In genomic region chr12:51951843-51952722, GRCh38 we compare ENCODE assay signal across 1 cellular context.
TF ChIP-seq lines count a peak whose summit lies in the region.

No MANE protein-coding gene starts in this region.

TF ChIP-seq in HEK293, 187 proteins besides CTCF, POLR2A, EP300 and RAD21 (continued from another document):
- TF ChIP-seq ATF2 (tag by site-specific recombination; IDR thresholded peaks at IDR 0.05; ENCODE audit: low read depth) (no peak), ZFP37 (tag by site-specific recombination; IDR thresholded peaks at IDR 0.05) (0 out of 2 replicates have a peak, but pooled peaks have one; percentile 17), GLIS1 (tag by site-specific recombination; IDR thresholded peaks at IDR 0.05) (peak; percentile 41), HOXA7 (CRISPR knock-in tag; IDR thresholded peaks at IDR 0.05; ENCODE audit: borderline replicate concordance) (no peak), ZNF596 (tag by site-specific recombination; IDR thresholded peaks at IDR 0.05) (no peak), ZBTB7A (tag by site-specific recombination; IDR thresholded peaks at IDR 0.05; ENCODE audit: low read depth) (peak; percentile 68; the same call in 1 of the 2 replicates), ZFHX2 (tag by site-specific recombination; conservative IDR thresholded peaks at IDR 0.05) (no peak), YY2 (tag by site-specific recombination; IDR thresholded peaks at IDR 0.05) (0 out of 2 replicates have a peak, but pooled peaks have one; percentile 23), ZNF223 (tag by site-specific recombination; IDR thresholded peaks at IDR 0.05) (no peak), ZNF175 (tag by site-specific recombination; IDR thresholded peaks at IDR 0.05) (no peak), SETDB1 (IDR thresholded peaks at IDR 0.05; ENCODE audit: insufficient read length, low read length) (no peak), SALL2 (tag by site-specific recombination; IDR thresholded peaks at IDR 0.05; ENCODE audit: borderline replicate concordance) (no peak), EGR2 (tag by site-specific recombination; IDR thresholded peaks at IDR 0.05; ENCODE audit: low read depth) (no peak), KLF16 (tag by site-specific recombination; IDR thresholded peaks at IDR 0.05) (no peak; the same call in 1 of the 2 replicates), YY1 (tag by site-specific recombination; IDR thresholded peaks at IDR 0.05) (peak; percentile 67), ZBTB26 (tag by site-specific recombination; optimal IDR thresholded peaks at IDR 0.05) (peak; percentile 49), ZNF692 (tag by site-specific recombination; IDR thresholded peaks at IDR 0.05) (no peak), GLIS2 (tag by site-specific recombination; IDR thresholded peaks at IDR 0.05) (peak; percentile 81), ZNF211 (tag by site-specific recombination; IDR thresholded peaks at IDR 0.05; ENCODE audit: low read depth) (no peak), PRDM10 (tag by site-specific recombination; IDR thresholded peaks at IDR 0.05) (peak; percentile 32; the same call in 1 of the 2 replicates), ZNF423 (tag by site-specific recombination; IDR thresholded peaks at IDR 0.05) (peak; percentile 40; the same call in 1 of the 2 replicates), SP2 (tag by site-specific recombination; IDR thresholded peaks at IDR 0.05) (0 out of 2 replicates have a peak, but pooled peaks have one; percentile 8), ZNF324 (tag by site-specific recombination; IDR thresholded peaks at IDR 0.05) (0 out of 2 replicates have a peak, but pooled peaks have one; percentile 36), ZNF302 (tag by site-specific recombination; IDR thresholded peaks at IDR 0.05; ENCODE audit: low read depth) (no peak), WT1 (tag by site-specific recombination; IDR thresholded peaks at IDR 0.05) (peak; percentile 78), PATZ1 (tag by site-specific recombination; IDR thresholded peaks at IDR 0.05) (peak; percentile 56), ZNF600 (tag by site-specific recombination; IDR thresholded peaks at IDR 0.05) (peak; percentile 16; the same call in 1 of the 2 replicates), ZNF214 (tag by site-specific recombination; IDR thresholded peaks at IDR 0.05; ENCODE audit: borderline replicate concordance) (no peak), ZBTB8A (tag by site-specific recombination; IDR thresholded peaks at IDR 0.05) (peak; percentile 62), ZNF112 (tag by site-specific recombination; IDR thresholded peaks at IDR 0.05) (no peak), ZNF341 (tag by site-specific recombination; IDR thresholded peaks at IDR 0.05; ENCODE audit: low read depth) (peak; percentile 55), ZSCAN16 (tag by site-specific recombination; IDR thresholded peaks at IDR 0.05) (no peak)
- TF ChIP-seq, protein P1, sequence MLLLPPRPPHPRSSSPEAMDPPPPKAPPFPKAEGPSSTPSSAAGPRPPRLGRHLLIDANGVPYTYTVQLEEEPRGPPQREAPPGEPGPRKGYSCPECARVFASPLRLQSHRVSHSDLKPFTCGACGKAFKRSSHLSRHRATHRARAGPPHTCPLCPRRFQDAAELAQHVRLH (tag by site-specific recombination; IDR thresholded peaks at IDR 0.05), result no peak
- TF ChIP-seq, protein P2, sequence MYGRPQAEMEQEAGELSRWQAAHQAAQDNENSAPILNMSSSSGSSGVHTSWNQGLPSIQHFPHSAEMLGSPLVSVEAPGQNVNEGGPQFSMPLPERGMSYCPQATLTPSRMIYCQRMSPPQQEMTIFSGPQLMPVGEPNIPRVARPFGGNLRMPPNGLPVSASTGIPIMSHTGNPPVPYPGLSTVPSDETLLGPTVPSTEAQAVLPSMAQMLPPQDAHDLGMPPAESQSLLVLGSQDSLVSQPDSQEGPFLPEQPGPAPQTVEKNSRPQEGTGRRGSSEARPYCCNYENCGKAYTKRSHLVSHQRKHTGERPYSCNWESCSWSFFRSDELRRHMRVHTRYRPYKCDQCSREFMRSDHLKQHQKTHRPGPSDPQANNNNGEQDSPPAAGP (tag by site-specific recombination; IDR thresholded peaks at IDR 0.05), result peak; percentile 23; the same call in 1 of the 2 replicates
- TF ChIP-seq, protein P3, sequence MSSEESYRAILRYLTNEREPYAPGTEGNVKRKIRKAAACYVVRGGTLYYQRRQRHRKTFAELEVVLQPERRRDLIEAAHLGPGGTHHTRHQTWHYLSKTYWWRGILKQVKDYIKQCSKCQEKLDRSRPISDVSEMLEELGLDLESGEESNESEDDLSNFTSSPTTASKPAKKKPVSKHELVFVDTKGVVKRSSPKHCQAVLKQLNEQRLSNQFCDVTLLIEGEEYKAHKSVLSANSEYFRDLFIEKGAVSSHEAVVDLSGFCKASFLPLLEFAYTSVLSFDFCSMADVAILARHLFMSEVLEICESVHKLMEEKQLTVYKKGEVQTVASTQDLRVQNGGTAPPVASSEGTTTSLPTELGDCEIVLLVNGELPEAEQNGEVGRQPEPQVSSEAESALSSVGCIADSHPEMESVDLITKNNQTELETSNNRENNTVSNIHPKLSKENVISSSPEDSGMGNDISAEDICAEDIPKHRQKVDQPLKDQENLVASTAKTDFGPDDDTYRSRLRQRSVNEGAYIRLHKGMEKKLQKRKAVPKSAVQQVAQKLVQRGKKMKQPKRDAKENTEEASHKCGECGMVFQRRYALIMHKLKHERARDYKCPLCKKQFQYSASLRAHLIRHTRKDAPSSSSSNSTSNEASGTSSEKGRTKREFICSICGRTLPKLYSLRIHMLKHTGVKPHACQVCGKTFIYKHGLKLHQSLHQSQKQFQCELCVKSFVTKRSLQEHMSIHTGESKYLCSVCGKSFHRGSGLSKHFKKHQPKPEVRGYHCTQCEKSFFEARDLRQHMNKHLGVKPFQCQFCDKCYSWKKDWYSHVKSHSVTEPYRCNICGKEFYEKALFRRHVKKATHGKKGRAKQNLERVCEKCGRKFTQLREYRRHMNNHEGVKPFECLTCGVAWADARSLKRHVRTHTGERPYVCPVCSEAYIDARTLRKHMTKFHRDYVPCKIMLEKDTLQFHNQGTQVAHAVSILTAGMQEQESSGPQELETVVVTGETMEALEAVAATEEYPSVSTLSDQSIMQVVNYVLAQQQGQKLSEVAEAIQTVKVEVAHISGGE (tag by site-specific recombination; conservative IDR thresholded peaks at IDR 0.05; ENCODE audit: low read depth), result peak; percentile 43; the same call in 1 of the 2 replicates
- TF ChIP-seq, protein P4, sequence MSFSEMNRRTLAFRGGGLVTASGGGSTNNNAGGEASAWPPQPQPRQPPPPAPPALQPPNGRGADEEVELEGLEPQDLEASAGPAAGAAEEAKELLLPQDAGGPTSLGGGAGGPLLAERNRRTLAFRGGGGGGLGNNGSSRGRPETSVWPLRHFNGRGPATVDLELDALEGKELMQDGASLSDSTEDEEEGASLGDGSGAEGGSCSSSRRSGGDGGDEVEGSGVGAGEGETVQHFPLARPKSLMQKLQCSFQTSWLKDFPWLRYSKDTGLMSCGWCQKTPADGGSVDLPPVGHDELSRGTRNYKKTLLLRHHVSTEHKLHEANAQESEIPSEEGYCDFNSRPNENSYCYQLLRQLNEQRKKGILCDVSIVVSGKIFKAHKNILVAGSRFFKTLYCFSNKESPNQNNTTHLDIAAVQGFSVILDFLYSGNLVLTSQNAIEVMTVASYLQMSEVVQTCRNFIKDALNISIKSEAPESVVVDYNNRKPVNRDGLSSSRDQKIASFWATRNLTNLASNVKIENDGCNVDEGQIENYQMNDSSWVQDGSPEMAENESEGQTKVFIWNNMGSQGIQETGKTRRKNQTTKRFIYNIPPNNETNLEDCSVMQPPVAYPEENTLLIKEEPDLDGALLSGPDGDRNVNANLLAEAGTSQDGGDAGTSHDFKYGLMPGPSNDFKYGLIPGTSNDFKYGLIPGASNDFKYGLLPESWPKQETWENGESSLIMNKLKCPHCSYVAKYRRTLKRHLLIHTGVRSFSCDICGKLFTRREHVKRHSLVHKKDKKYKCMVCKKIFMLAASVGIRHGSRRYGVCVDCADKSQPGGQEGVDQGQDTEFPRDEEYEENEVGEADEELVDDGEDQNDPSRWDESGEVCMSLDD (tag by site-specific recombination; IDR thresholded peaks at IDR 0.05), result peak; percentile 80
